In genomic region chr12:122999986-123000420, GRCh38 we compare ENCODE assay signal across 1 cellular context.
TF ChIP-seq lines count a peak whose summit lies in the region.

No MANE protein-coding gene starts in this region.

TF ChIP-seq in GM12878, 131 proteins besides CTCF, POLR2A, EP300 and RAD21 (continued from another document):
- no peak for TF ChIP-seq YBX1 (IDR thresholded peaks at IDR 0.05)
TF ChIP-seq in GM12878: peak in this region for 1.
